14 cellular contexts compared by ENCODE assay signal in genomic region chr1:234878288-234878687, GRCh38.
DNase-seq lines count a peak whose midpoint lies in the region; ATAC-seq, FAIRE-seq and TF ChIP-seq lines count a peak whose summit lies in the region.
"Had no signal": no experiment of that assay in that cellular context is flagged by ENCODE, and none has a peak within 500 bp of the region (broad histone marks: within the 10 kb centered on the region; RNA-seq: fewer than 3 reads in every experiment).

No MANE protein-coding gene starts in this region.

- H3K9ac ChIP-seq in BLaER1 (no peak overlapping the region), HepG2 (ENCODE audit: insufficient read depth, low read depth, low read length) (no peak overlapping the region)

- no peak overlapping the region for H2AFZ ChIP-seq in HepG2 (ENCODE audit: low read length)

- peak overlapping the region; percentile 18; the same call in 1 of the 2 replicates for H3K27ac ChIP-seq in BLaER1
- H3K27ac ChIP-seq in HepG2 (ENCODE audit: extremely low read length, insufficient read depth, low read length): no peak overlapping the region
- H3K27ac ChIP-seq in sigmoid colon: no peak overlapping the region

- POLR2A ChIA-PET in HepG2 (lab: Yijun Ruan, JAX): interaction anchor here (1.3 kb wide), 1 partner anchor 79 kb away, joined by 4 read pairs; no protein-coding TSS in a partner anchor
- POLR2A ChIA-PET in naive thymus-derived CD8-positive, alpha-beta T cell (lab: Charles Lee): no interaction called here

- peaks cover 2 to 6% (median 4%) of the 10 kb centered on the region in 7 donors for H3K9me3 Mint-ChIP-seq in CD14-positive monocyte
- H3K9me3 Mint-ChIP-seq in naive thymus-derived CD8-positive, alpha-beta T cell: no peaks in the 10 kb centered on the region
- H3K9me3 Mint-ChIP-seq: H9 had no signal

- no peaks in the 10 kb centered on the region for H3K27me3 ChIP-seq in BLaER1
- H3K27me3 ChIP-seq in HepG2 (ENCODE audit: control insufficient read depth in 1 of 2, insufficient read depth in 2 of 2, low read length in 2 of 2): no peaks in the 10 kb centered on the region; a peak in 1 of 5 replicates
- H3K27me3 ChIP-seq in sigmoid colon: no peaks in the 10 kb centered on the region

- no peak for TF ChIP-seq POLR2A in HepG2 (IDR thresholded peaks at IDR 0.05; ENCODE audit: insufficient read depth in 1 of 2, low read depth in 2 of 2, low read length in 2 of 2)
- TF ChIP-seq POLR2A in sigmoid colon (IDR thresholded peaks at IDR 0.05): no peak

- H3K4me1 Mint-ChIP-seq in CD14-positive monocyte: peaks cover 88% of the 10 kb centered on the region
- peaks cover 10 to 37% (median 15%) of the 10 kb centered on the region in 4 donors for H3K4me1 Mint-ChIP-seq in naive thymus-derived CD8-positive, alpha-beta T cell
- H3K4me1 Mint-ChIP-seq: H9 had no signal

- no peak overlapping the region for H3K4me3 ChIP-seq in BLaER1
- no peak overlapping the region for H3K4me3 ChIP-seq in HepG2 (replicated peaks in 1 of 3; ENCODE audit: insufficient read depth in 1 of 3, low read depth in 2 of 3, low read length in 3 of 3)
- H3K4me3 ChIP-seq in sigmoid colon: no peak overlapping the region
- H3K4me3 ChIP-seq: A549, GM12878 had no signal

- TF ChIP-seq EP300 in HepG2 (IDR thresholded peaks at IDR 0.05; ENCODE audit: low read depth in 2 of 2, low read length in 2 of 2) (no peak), HepG2 (CRISPR knock-in tag; IDR thresholded peaks at IDR 0.05; ENCODE audit: borderline replicate concordance) (no peak), sigmoid colon (IDR thresholded peaks at IDR 0.05) (no peak)

- no peaks in the 10 kb centered on the region for H4K20me1 ChIP-seq in BLaER1
- H4K20me1 ChIP-seq in HepG2 (ENCODE audit: insufficient read depth, low read length): no peaks in the 10 kb centered on the region

- H3K27ac Mint-ChIP-seq in CD14-positive monocyte: no peak overlapping the region
- H3K27ac Mint-ChIP-seq in naive thymus-derived CD8-positive, alpha-beta T cell: no peak overlapping the region
- H3K27ac Mint-ChIP-seq: CD4-positive, CD25-positive, alpha-beta regulatory T cell; H9 had no signal

- no peaks in the 10 kb centered on the region for H3K36me3 ChIP-seq in BLaER1
- H3K36me3 ChIP-seq in HepG2 (replicated peaks in 1 of 2; ENCODE audit: control insufficient read depth in 1 of 2, insufficient read depth in 2 of 2, low read length in 2 of 2): no peaks in the 10 kb centered on the region; a peak in 1 of 5 replicates
- no peaks in the 10 kb centered on the region for H3K36me3 ChIP-seq in sigmoid colon

- no peak for ATAC-seq in HepG2
- ATAC-seq in naive thymus-derived CD8-positive, alpha-beta T cell: no peak
- ATAC-seq: A549, GM12878 had no signal

- no peaks in the 10 kb centered on the region for H3K9me3 ChIP-seq in BLaER1
- H3K9me3 ChIP-seq in HepG2 (ENCODE audit: low read length): no peaks in the 10 kb centered on the region
- H3K9me3 ChIP-seq in sigmoid colon: no peaks in the 10 kb centered on the region

- 81% methylated on average over 12 of the region's 12 CpGs for WGBS in HepG2 (ENCODE audit: low lambda C conversion rate)
- WGBS in sigmoid colon, 2 donors: 85 to 89% methylated on average over 12 of the region's 12 CpGs

- H3K4me1 ChIP-seq in BLaER1 (peaks cover 78% of the 10 kb centered on the region), HepG2 (ENCODE audit: insufficient read depth, low read length) (peaks cover 100% of the 10 kb centered on the region), sigmoid colon (peaks cover 0 to 8% (median 0%) of the 10 kb centered on the region in 4 donors)

- in situ Hi-C loops in HepG2 (cut with HindIII; ENCODE audit: extremely low pct_ligation_motif_present, low pct_unique_long_range_greater_than_20kb): loop anchor here (5.0 to 10.0 kb wide), 4 partner anchors 79 to 383 kb away; partner anchors contain the start of gene IRF2BP2

- intact Hi-C loops in CD14-positive monocyte (cut with micrococcal nuclease) (no loop called here), HepG2 (cut with micrococcal nuclease; ENCODE audit: unreplicated experiment) (loop anchor here (5.0 to 10.0 kb wide), 2 partner anchors 63 to 106 kb away; no protein-coding TSS in a partner anchor), sigmoid colon (cut with DNase I) (no loop called here)

- peaks cover 8% of the 10 kb centered on the region for H3K79me2 ChIP-seq in HepG2 (ENCODE audit: insufficient read depth, low read length)

- DNase-seq in CD14-positive monocyte (ENCODE audit: low spot score) (peak; percentile 5), HepG2 (ENCODE audit: low spot score) (no peak), sigmoid colon (peak; percentile 58), GM19240 (ENCODE audit: insufficient read length, low spot score) (no peak), NCI-H128 (lab: John Stamatoyannopoulos, UW; ENCODE audit: unreplicated experiment) (no peak), NCI-H524 (lab: John Stamatoyannopoulos, UW) (no peak)
- no peak for DNase-seq in naive thymus-derived CD8-positive, alpha-beta T cell
- DNase-seq: CD4-positive, CD25-positive, alpha-beta regulatory T cell; DMS53; GOT3; H9 had no signal

- TF ChIP-seq CTCF in CD14-positive monocyte (IDR thresholded peaks at IDR 0.05): no peak
- no peak for TF ChIP-seq CTCF in HepG2 (CRISPR knock-in tag; IDR thresholded peaks at IDR 0.05)
- TF ChIP-seq CTCF in sigmoid colon (IDR thresholded peaks at IDR 0.05): no peak

- BruUV-seq in HepG2 (replicated peaks; lab: Mats Ljungman, UMichigan): no TSS peak

- H3K27me3 Mint-ChIP-seq in CD14-positive monocyte (ENCODE audit: low read depth in 3 of 3): peaks cover 0 to 2% (median 1%) of the 10 kb centered on the region in 3 donors
- H3K27me3 Mint-ChIP-seq in naive thymus-derived CD8-positive, alpha-beta T cell: no peaks in the 10 kb centered on the region

- no peak for TF ChIP-seq RAD21 in HepG2 (CRISPR knock-in tag; IDR thresholded peaks at IDR 0.05)

- no peak overlapping the region for H3K4me3 Mint-ChIP-seq in CD14-positive monocyte
- H3K4me3 Mint-ChIP-seq in naive thymus-derived CD8-positive, alpha-beta T cell: no peak overlapping the region
- H3K4me3 Mint-ChIP-seq: CD4-positive, CD25-positive, alpha-beta regulatory T cell; H9 had no signal

- no peak overlapping the region for H3K4me2 ChIP-seq in BLaER1
- no peak overlapping the region for H3K4me2 ChIP-seq in HepG2 (ENCODE audit: low read depth, low read length)
- H3K4me2 ChIP-seq: A549 had no signal

- peaks cover 6 to 15% of the 10 kb centered on the region in 2 donors for H3K36me3 Mint-ChIP-seq in CD14-positive monocyte
- peaks cover 0 to 2% (median 0%) of the 10 kb centered on the region in 3 donors for H3K36me3 Mint-ChIP-seq in naive thymus-derived CD8-positive, alpha-beta T cell

- CTCF ChIA-PET in HepG2 (lab: Yijun Ruan, JAX; ENCODE audit: low intra/inter-chr PET ratio, low total read pairs): no interaction called here

- no peak for FAIRE-seq in HepG2 (lab: Jason Lieb, UNC)
- FAIRE-seq: A549, GM12878 had no signal

TF ChIP-seq in HepG2, 621 proteins besides CTCF, POLR2A, EP300 and RAD21:
- TF ChIP-seq, protein P1, sequence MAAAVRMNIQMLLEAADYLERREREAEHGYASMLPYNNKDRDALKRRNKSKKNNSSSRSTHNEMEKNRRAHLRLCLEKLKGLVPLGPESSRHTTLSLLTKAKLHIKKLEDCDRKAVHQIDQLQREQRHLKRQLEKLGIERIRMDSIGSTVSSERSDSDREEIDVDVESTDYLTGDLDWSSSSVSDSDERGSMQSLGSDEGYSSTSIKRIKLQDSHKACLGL (CRISPR knock-in tag; IDR thresholded peaks at IDR 0.05): peak; percentile 38; the same call in 1 of the 2 replicates
- no peak for TF ChIP-seq ZNF143 (CRISPR knock-in tag; IDR thresholded peaks at IDR 0.05)
- TF ChIP-seq, protein P2, sequence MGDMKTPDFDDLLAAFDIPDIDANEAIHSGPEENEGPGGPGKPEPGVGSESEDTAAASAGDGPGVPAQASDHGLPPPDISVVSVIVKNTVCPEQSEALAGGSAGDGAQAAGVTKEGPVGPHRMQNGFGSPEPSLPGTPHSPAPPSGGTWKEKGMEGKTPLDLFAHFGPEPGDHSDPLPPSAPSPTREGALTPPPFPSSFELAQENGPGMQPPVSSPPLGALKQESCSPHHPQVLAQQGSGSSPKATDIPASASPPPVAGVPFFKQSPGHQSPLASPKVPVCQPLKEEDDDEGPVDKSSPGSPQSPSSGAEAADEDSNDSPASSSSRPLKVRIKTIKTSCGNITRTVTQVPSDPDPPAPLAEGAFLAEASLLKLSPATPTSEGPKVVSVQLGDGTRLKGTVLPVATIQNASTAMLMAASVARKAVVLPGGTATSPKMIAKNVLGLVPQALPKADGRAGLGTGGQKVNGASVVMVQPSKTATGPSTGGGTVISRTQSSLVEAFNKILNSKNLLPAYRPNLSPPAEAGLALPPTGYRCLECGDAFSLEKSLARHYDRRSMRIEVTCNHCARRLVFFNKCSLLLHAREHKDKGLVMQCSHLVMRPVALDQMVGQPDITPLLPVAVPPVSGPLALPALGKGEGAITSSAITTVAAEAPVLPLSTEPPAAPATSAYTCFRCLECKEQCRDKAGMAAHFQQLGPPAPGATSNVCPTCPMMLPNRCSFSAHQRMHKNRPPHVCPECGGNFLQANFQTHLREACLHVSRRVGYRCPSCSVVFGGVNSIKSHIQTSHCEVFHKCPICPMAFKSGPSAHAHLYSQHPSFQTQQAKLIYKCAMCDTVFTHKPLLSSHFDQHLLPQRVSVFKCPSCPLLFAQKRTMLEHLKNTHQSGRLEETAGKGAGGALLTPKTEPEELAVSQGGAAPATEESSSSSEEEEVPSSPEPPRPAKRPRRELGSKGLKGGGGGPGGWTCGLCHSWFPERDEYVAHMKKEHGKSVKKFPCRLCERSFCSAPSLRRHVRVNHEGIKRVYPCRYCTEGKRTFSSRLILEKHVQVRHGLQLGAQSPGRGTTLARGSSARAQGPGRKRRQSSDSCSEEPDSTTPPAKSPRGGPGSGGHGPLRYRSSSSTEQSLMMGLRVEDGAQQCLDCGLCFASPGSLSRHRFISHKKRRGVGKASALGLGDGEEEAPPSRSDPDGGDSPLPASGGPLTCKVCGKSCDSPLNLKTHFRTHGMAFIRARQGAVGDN (CRISPR knock-in tag; IDR thresholded peaks at IDR 0.05): peak; percentile 66
- 0 out of 2 replicates have a peak, but pooled peaks have one; percentile 9 for TF ChIP-seq MYC (CRISPR knock-in tag; IDR thresholded peaks at IDR 0.05; ENCODE audit: borderline replicate concordance)
TF ChIP-seq in HepG2: peak in this region for 3.

Comparison
In these comparisons a context has a peak if more than half of its experiments do, and no peak if none do; other contexts are left out.
1. DNase-seq: peak in CD14-positive monocyte (single experiment) and sigmoid colon (single experiment); none in HepG2 (single experiment), naive thymus-derived CD8-positive, alpha-beta T cell (0 of 10), GM19240 (single experiment), NCI-H128 (single experiment) and NCI-H524 (0 of 2).